Comparison of ENCODE assay signal across 19 cellular contexts in the genomic region with DNA sequence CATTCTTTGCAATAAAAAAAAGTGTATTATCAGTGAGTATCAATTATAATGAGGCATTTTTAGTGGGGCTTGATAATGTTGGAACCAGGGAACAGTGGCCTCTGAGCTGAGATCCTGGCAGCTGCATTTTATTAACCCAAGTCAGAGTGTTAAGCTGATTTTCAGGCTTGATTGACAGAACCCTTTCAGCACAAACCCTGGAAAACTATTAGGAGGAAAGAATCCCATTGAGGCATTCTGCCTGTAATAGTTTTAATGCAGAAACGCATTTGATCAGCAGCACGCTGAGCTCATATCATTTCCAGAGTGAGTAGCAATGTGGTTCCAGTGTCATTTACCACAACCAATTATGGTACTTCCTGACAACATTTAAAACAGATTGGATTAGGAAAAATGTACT.
DNase-seq lines count a peak whose midpoint lies in the region; TF ChIP-seq lines count a peak whose summit lies in the region.
"Had no signal": no experiment of that assay in that cellular context is flagged by ENCODE, and none has a peak within 500 bp of the region (broad histone marks: within the 10 kb centered on the region; RNA-seq: fewer than 3 reads in every experiment).

No MANE protein-coding gene starts in this region.

- no peaks in the 10 kb centered on the region for H3K9me2 ChIP-seq in neural cell (ENCODE audit: insufficient read depth, low read length)

- peaks cover 2 to 10% (median 8%) of the 10 kb centered on the region in 11 experiments; a peak in 15 of 22 replicates for H3K9me3 ChIP-seq in BLaER1 treated with 17β-estradiol and CSF1 and Interleukin-3, amounts not matched to agents 10 nM and 100 nM (replicated peaks in 1 of 11)
- no peaks in the 10 kb centered on the region for H3K9me3 ChIP-seq in neural cell (ENCODE audit: low read length)
- H3K9me3 ChIP-seq: Caco-2, HAP-1 had no signal

- H3K79me2 ChIP-seq in neural cell (replicated peaks; ENCODE audit: insufficient read depth, low read length), result no peaks in the 10 kb centered on the region

- H3K4me1 ChIP-seq in BLaER1 treated with 17β-estradiol and CSF1 and Interleukin-3, amounts not matched to agents 10 nM and 100 nM, result peaks cover 0 to 18% (median 12%) of the 10 kb centered on the region in 10 experiments; a peak in 10 of 20 replicates
- H3K4me1 ChIP-seq: Caco-2, HAP-1 had no signal

- H3K4me2 ChIP-seq in BLaER1 treated with 17β-estradiol and CSF1 and Interleukin-3, amounts not matched to agents 10 nM and 100 nM, result peak overlapping the region in 6 of 11 experiments; percentile 4 to 38 (median 30); a peak in 4 of 22 replicates
- peak overlapping the region; percentile 38 for H3K4me2 ChIP-seq in neural cell (ENCODE audit: low read length)

- DNase-seq in OCI-M1 (lab: John Stamatoyannopoulos, UW) (peak; percentile 23), Kasumi-1 (lab: John Stamatoyannopoulos, UW) (no peak), activated gamma-delta T cell treated with Interleukin-2 at 50 U/mL for 16 hours (no peak), C1 segment of cervical spinal cord (lab: John Stamatoyannopoulos, UW) (no peak)
- DNase-seq in stimulated activated CD4-positive, alpha-beta T cell treated with anti-CD3 and anti-CD28 coated beads, Interleukin-12 subunit alpha, Interleukin-12 subunit beta, amount 100 ng/mL, for 4 hours, result no peak
- DNase-seq: Caco-2; CD4-positive, CD25-positive, alpha-beta regulatory T cell; CD8-positive, alpha-beta T cell; DMS 273 treated with DMSO at 0.1 percent for 48 hours; DMS79; EL; GDM1; GOT3; HFFc6 had no signal

- TF ChIP-seq CTCF in neural cell (IDR thresholded peaks at IDR 0.05; ENCODE audit: poor library complexity, severe bottlenecking), result no peak

- no peak overlapping the region for H2AFZ ChIP-seq in neural cell (ENCODE audit: low read depth, low read length)

- H3K36me3 ChIP-seq in BLaER1 treated with 17β-estradiol and CSF1 and Interleukin-3, amounts not matched to agents 10 nM and 100 nM, result no peaks in the 10 kb centered on the region
- no peaks in the 10 kb centered on the region for H3K36me3 ChIP-seq in neural cell (ENCODE audit: insufficient read depth, low read length)
- H3K36me3 ChIP-seq: HAP-1 had no signal

- no peak overlapping the region for H3K9ac ChIP-seq in BLaER1 treated with 17β-estradiol and CSF1 and Interleukin-3, amounts not matched to agents 10 nM and 100 nM
- H3K9ac ChIP-seq in neural cell (ENCODE audit: low read length), result no peak overlapping the region

- H4K20me1 ChIP-seq in BLaER1 treated with 17β-estradiol and CSF1 and Interleukin-3, amounts not matched to agents 10 nM and 100 nM, result no peaks in the 10 kb centered on the region
- no peaks in the 10 kb centered on the region for H4K20me1 ChIP-seq in neural cell (ENCODE audit: insufficient read depth)

- no peak for TF ChIP-seq RAD21 in neural cell (conservative IDR thresholded peaks at IDR 0.05)

- H3K27ac ChIP-seq in BLaER1 treated with 17β-estradiol and CSF1 and Interleukin-3, amounts not matched to agents 10 nM and 100 nM, result no peak overlapping the region
- peak overlapping the region; percentile 11 for H3K27ac ChIP-seq in neural cell (ENCODE audit: low read length)
- H3K27ac ChIP-seq: C4-2B had no signal

- H3K4me3 ChIP-seq in BLaER1 treated with 17β-estradiol and CSF1 and Interleukin-3, amounts not matched to agents 10 nM and 100 nM, result no peak overlapping the region
- peak overlapping the region; percentile 19 for H3K4me3 ChIP-seq in neural cell (ENCODE audit: low read length)
- H3K4me3 ChIP-seq: GM12878, HAP-1 had no signal

- H3F3A ChIP-seq in neural cell (ENCODE audit: insufficient read depth, low read length, poor library complexity, severe bottlenecking), result no peaks in the 10 kb centered on the region

- H3K27me3 ChIP-seq in BLaER1 treated with 17β-estradiol and CSF1 and Interleukin-3, amounts not matched to agents 10 nM and 100 nM, result no peaks in the 10 kb centered on the region
- no peaks in the 10 kb centered on the region for H3K27me3 ChIP-seq in neural cell (ENCODE audit: insufficient read depth, low read depth, low read length)

- TF ChIP-seq EP300 in neural cell (conservative IDR thresholded peaks at IDR 0.05; ENCODE audit: poor library complexity, severe bottlenecking), result no peak

TF ChIP-seq in neural cell, 6 proteins besides CTCF, POLR2A, EP300 and RAD21:
- TF ChIP-seq SMC3 (conservative IDR thresholded peaks at IDR 0.05; ENCODE audit: poor library complexity), result no peak
- no peak for TF ChIP-seq MXI1 (conservative IDR thresholded peaks at IDR 0.05; ENCODE audit: poor library complexity, severe bottlenecking)
- TF ChIP-seq POLR2AphosphoS5 (IDR thresholded peaks at IDR 0.05), result peak; percentile 34
- TF ChIP-seq EZH2 (IDR thresholded peaks at IDR 0.05; ENCODE audit: borderline replicate concordance, insufficient read depth, low read length, poor library complexity, severe bottlenecking), result no peak
- peak; percentile 91 for TF ChIP-seq REST (IDR thresholded peaks at IDR 0.05; ENCODE audit: borderline replicate concordance)
- no peak for TF ChIP-seq TAF1 (IDR thresholded peaks at IDR 0.05; ENCODE audit: low read depth)
TF ChIP-seq in neural cell: peak in this region for 2.
